32 cellular contexts compared by ENCODE assay signal in genomic region chr20:22654243-22654642, GRCh38.
"Had no signal": no experiment of that assay in that cellular context is flagged by ENCODE, and none has a peak within 500 bp of the region (broad histone marks: within the 10 kb centered on the region; RNA-seq: fewer than 3 reads in every experiment).

No MANE protein-coding gene starts in this region.

- DNase-seq: activated CD4-positive, alpha-beta memory T cell treated with anti-CD3 and anti-CD28 coated beads for 36 hours; activated CD4-positive, alpha-beta T cell treated with anti-CD3 and anti-CD28 coated beads for 36 hours; activated CD4-positive, alpha-beta T cell treated with anti-CD3 and anti-CD28 coated beads, Interleukin-2, amount 10 ng/mL, durations not matched to agents 24 days and 14 days; activated CD4-positive, CD25-positive, alpha-beta regulatory T cell; activated CD4-positive, CD25-positive, alpha-beta regulatory T cell treated with anti-CD3 and anti-CD28 coated beads, Interleukin-2, amount 50 U/mL, for 72 hours; activated CD8-positive, alpha-beta memory T cell treated with anti-CD3 and anti-CD28 coated beads, Interleukin-2, amount 10 ng/mL, durations not matched to agents 7 days and 5 days; activated CD8-positive, alpha-beta memory T cell treated with anti-CD3 and anti-CD28 coated beads, Interleukin-2, amount 50 U/mL, for 4 hours; activated CD8-positive, alpha-beta T cell treated with anti-CD3 and anti-CD28 coated beads, Interleukin-2, amount 10 ng/mL, durations not matched to agents 7 days and 5 days; activated effector memory CD4-positive, alpha-beta T cell treated with anti-CD3 and anti-CD28 coated beads, Interleukin-2, amount 50 U/mL, for 16 hours; activated naive CD4-positive, alpha-beta T cell treated with anti-CD3 and anti-CD28 coated beads for 36 hours; activated naive CD8-positive, alpha-beta T cell treated with anti-CD3 and anti-CD28 coated beads for 36 hours; activated naive CD8-positive, alpha-beta T cell treated with anti-CD3 and anti-CD28 coated beads, Interleukin-2, amount 50 U/mL, for 24 hours; activated T-cell treated with anti-CD3 and anti-CD28 coated beads, Interleukin-2, amount 50 U/mL, for 1 hour; activated T-cell treated with anti-CD3 and anti-CD28 coated beads, Interleukin-2, amount 50 U/mL, for 48 hours; adrenal gland; amygdala; aorta; body of pancreas; caudate nucleus; cortex of kidney; dermis blood vessel endothelial cell; effector CD4-positive, alpha-beta T cell; effector memory CD8-positive, alpha-beta T cell; erythroblast; foreskin keratinocyte; gastrocnemius medialis had no signal

- H3K27ac Mint-ChIP-seq: activated CD4-positive, alpha-beta memory T cell treated with anti-CD3 and anti-CD28 coated beads for 36 hours; activated CD4-positive, alpha-beta T cell treated with anti-CD3 and anti-CD28 coated beads for 36 hours; activated CD4-positive, alpha-beta T cell treated with anti-CD3 and anti-CD28 coated beads, Interleukin-2, amount 10 ng/mL, durations not matched to agents 24 days and 14 days; activated CD8-positive, alpha-beta memory T cell treated with anti-CD3 and anti-CD28 coated beads, Interleukin-2, amount 10 ng/mL, durations not matched to agents 7 days and 5 days; activated CD8-positive, alpha-beta T cell treated with anti-CD3 and anti-CD28 coated beads, Interleukin-2, amount 10 ng/mL, durations not matched to agents 7 days and 5 days; activated naive CD4-positive, alpha-beta T cell treated with anti-CD3 and anti-CD28 coated beads for 36 hours; activated naive CD4-positive, alpha-beta T cell treated with anti-CD3 and anti-CD28 coated beads, Interleukin-2, amount 50 U/mL, for 24 hours; activated naive CD8-positive, alpha-beta T cell treated with anti-CD3 and anti-CD28 coated beads for 36 hours; activated naive CD8-positive, alpha-beta T cell treated with anti-CD3 and anti-CD28 coated beads, Interleukin-2, amount 50 U/mL, for 24 hours; activated T-helper 1 cell treated with anti-CD3 and anti-CD28 coated beads, Interleukin-12 subunit alpha, Interleukin-12 subunit beta, Interleukin-2, Interleukin-4 antibody, amounts not matched to agents 30 ng/mL and 10 ng/mL and 1 ng/mL, durations not matched to agents 14 hours and 24 hours and 36 hours; activated T-helper 2 cell treated with anti-CD3 and anti-CD28 coated beads, Interferon-gamma antibody, Interleukin-2, Interleukin-4, amounts not matched to agents 10 μg/mL and 5 μg/mL and 100 μg/mL, durations not matched to agents 14 hours and 24 hours and 36 hours; effector memory CD8-positive, alpha-beta T cell; T-helper 1 cell treated with Interleukin-12 subunit alpha and Interleukin-12 subunit beta and Interleukin-4 antibody, amounts not matched to agents 30 μg/mL and 1 μg/mL, for 36 hours had no signal

- H3K4me1 Mint-ChIP-seq: activated CD4-positive, alpha-beta T cell treated with anti-CD3 and anti-CD28 coated beads for 36 hours; activated CD4-positive, alpha-beta T cell treated with anti-CD3 and anti-CD28 coated beads, Interleukin-2, amount 10 ng/mL, durations not matched to agents 24 days and 14 days; activated CD8-positive, alpha-beta memory T cell treated with anti-CD3 and anti-CD28 coated beads, Interleukin-2, amount 10 ng/mL, durations not matched to agents 7 days and 5 days; activated naive CD4-positive, alpha-beta T cell treated with anti-CD3 and anti-CD28 coated beads, Interleukin-2, amount 50 U/mL, for 24 hours; activated naive CD8-positive, alpha-beta T cell treated with anti-CD3 and anti-CD28 coated beads for 36 hours; activated naive CD8-positive, alpha-beta T cell treated with anti-CD3 and anti-CD28 coated beads, Interleukin-2, amount 50 U/mL, for 24 hours had no signal

- FAIRE-seq: colon had no signal

- H3K27ac ChIP-seq: adrenal gland, body of pancreas, esophagus muscularis mucosa, foreskin keratinocyte, gastrocnemius medialis had no signal

- H3K4me3 Mint-ChIP-seq: activated CD4-positive, alpha-beta memory T cell treated with anti-CD3 and anti-CD28 coated beads for 36 hours; activated CD4-positive, alpha-beta T cell treated with anti-CD3 and anti-CD28 coated beads for 36 hours; activated CD4-positive, alpha-beta T cell treated with anti-CD3 and anti-CD28 coated beads, Interleukin-2, amount 10 ng/mL, durations not matched to agents 24 days and 14 days; activated CD8-positive, alpha-beta memory T cell treated with anti-CD3 and anti-CD28 coated beads, Interleukin-2, amount 10 ng/mL, durations not matched to agents 7 days and 5 days; activated CD8-positive, alpha-beta T cell treated with anti-CD3 and anti-CD28 coated beads, Interleukin-2, amount 10 ng/mL, durations not matched to agents 7 days and 5 days; activated naive CD4-positive, alpha-beta T cell treated with anti-CD3 and anti-CD28 coated beads for 36 hours; activated naive CD4-positive, alpha-beta T cell treated with anti-CD3 and anti-CD28 coated beads, Interleukin-2, amount 50 U/mL, for 24 hours; activated naive CD8-positive, alpha-beta T cell treated with anti-CD3 and anti-CD28 coated beads for 36 hours; activated naive CD8-positive, alpha-beta T cell treated with anti-CD3 and anti-CD28 coated beads, Interleukin-2, amount 50 U/mL, for 24 hours; activated T-helper 1 cell treated with anti-CD3 and anti-CD28 coated beads, Interleukin-12 subunit alpha, Interleukin-12 subunit beta, Interleukin-2, Interleukin-4 antibody, amounts not matched to agents 30 ng/mL and 10 ng/mL and 1 ng/mL, durations not matched to agents 14 hours and 24 hours and 36 hours; effector memory CD8-positive, alpha-beta T cell; T-helper 1 cell treated with Interleukin-12 subunit alpha and Interleukin-12 subunit beta and Interleukin-4 antibody, amounts not matched to agents 30 μg/mL and 1 μg/mL, for 36 hours had no signal

- H3K9me3 ChIP-seq: adrenal gland, body of pancreas, esophagus muscularis mucosa, gastrocnemius medialis had no signal

- H3K9me3 Mint-ChIP-seq: activated naive CD4-positive, alpha-beta T cell treated with anti-CD3 and anti-CD28 coated beads, Interleukin-2, amount 50 U/mL, for 24 hours; activated naive CD8-positive, alpha-beta T cell treated with anti-CD3 and anti-CD28 coated beads, Interleukin-2, amount 50 U/mL, for 24 hours; activated T-helper 1 cell treated with anti-CD3 and anti-CD28 coated beads, Interleukin-12 subunit alpha, Interleukin-12 subunit beta, Interleukin-2, Interleukin-4 antibody, amounts not matched to agents 30 ng/mL and 10 ng/mL and 1 ng/mL, durations not matched to agents 14 hours and 24 hours and 36 hours; activated T-helper 2 cell treated with anti-CD3 and anti-CD28 coated beads, Interferon-gamma antibody, Interleukin-2, Interleukin-4, amounts not matched to agents 10 μg/mL and 5 μg/mL and 100 μg/mL, durations not matched to agents 14 hours and 24 hours and 36 hours; effector memory CD8-positive, alpha-beta T cell; T-helper 1 cell treated with Interleukin-12 subunit alpha and Interleukin-12 subunit beta and Interleukin-4 antibody, amounts not matched to agents 30 μg/mL and 1 μg/mL, for 36 hours had no signal

- H3K27me3 ChIP-seq: adrenal gland, body of pancreas had no signal

- H3K4me3 ChIP-seq: adrenal gland, body of pancreas, esophagus muscularis mucosa, gastrocnemius medialis had no signal

- H3K27me3 Mint-ChIP-seq: activated CD4-positive, alpha-beta memory T cell treated with anti-CD3 and anti-CD28 coated beads for 36 hours; activated CD4-positive, alpha-beta T cell treated with anti-CD3 and anti-CD28 coated beads, Interleukin-2, amount 10 ng/mL, durations not matched to agents 24 days and 14 days; activated CD8-positive, alpha-beta memory T cell treated with anti-CD3 and anti-CD28 coated beads, Interleukin-2, amount 10 ng/mL, durations not matched to agents 7 days and 5 days; activated naive CD4-positive, alpha-beta T cell treated with anti-CD3 and anti-CD28 coated beads, Interleukin-2, amount 50 U/mL, for 24 hours; activated naive CD8-positive, alpha-beta T cell treated with anti-CD3 and anti-CD28 coated beads for 36 hours; activated naive CD8-positive, alpha-beta T cell treated with anti-CD3 and anti-CD28 coated beads, Interleukin-2, amount 50 U/mL, for 24 hours; effector memory CD8-positive, alpha-beta T cell had no signal

- H3K36me3 ChIP-seq: adrenal gland, esophagus muscularis mucosa, gastrocnemius medialis had no signal

- H3K36me3 Mint-ChIP-seq: activated CD4-positive, alpha-beta memory T cell treated with anti-CD3 and anti-CD28 coated beads for 36 hours; activated CD8-positive, alpha-beta memory T cell treated with anti-CD3 and anti-CD28 coated beads, Interleukin-2, amount 10 ng/mL, durations not matched to agents 7 days and 5 days; activated naive CD4-positive, alpha-beta T cell treated with anti-CD3 and anti-CD28 coated beads, Interleukin-2, amount 50 U/mL, for 24 hours; activated naive CD8-positive, alpha-beta T cell treated with anti-CD3 and anti-CD28 coated beads for 36 hours had no signal

- H3K4me1 ChIP-seq: adrenal gland, body of pancreas, esophagus muscularis mucosa, foreskin keratinocyte, gastrocnemius medialis had no signal

- ATAC-seq: activated CD4-positive, alpha-beta T cell treated with anti-CD3 and anti-CD28 coated beads for 36 hours; activated CD8-positive, alpha-beta memory T cell treated with anti-CD3 and anti-CD28 coated beads, Interleukin-2, amount 10 ng/mL, durations not matched to agents 7 days and 5 days; activated CD8-positive, alpha-beta T cell treated with anti-CD3 and anti-CD28 coated beads, Interleukin-2, amount 10 ng/mL, durations not matched to agents 7 days and 5 days; activated naive CD8-positive, alpha-beta T cell treated with anti-CD3 and anti-CD28 coated beads, Interleukin-2, amount 50 U/mL, for 24 hours; body of pancreas; effector memory CD8-positive, alpha-beta T cell; foreskin keratinocyte; gastrocnemius medialis had no signal
